9 cellular contexts compared by ENCODE assay signal in genomic region chr4:2942037-2942531, GRCh38. TPM values are rescaled to one million over a fixed set of nuclear protein-coding genes. Genes with fewer than 3 reads are reported as not detected.
DNase-seq lines count a peak whose midpoint lies in the region; ATAC-seq and TF ChIP-seq lines count a peak whose summit lies in the region.
"Had no signal": no experiment of that assay in that cellular context is flagged by ENCODE, and none has a peak within 500 bp of the region (broad histone marks: within the 10 kb centered on the region; RNA-seq: fewer than 3 reads in every experiment).

No MANE protein-coding gene starts in this region.

- TF ChIP-seq CTCF in AG04450 (IDR thresholded peaks at IDR 0.05; ENCODE audit: low read depth, low read length), result no peak
- TF ChIP-seq CTCF in H9 (conservative IDR thresholded peaks at IDR 0.05), result no peak
- TF ChIP-seq CTCF in tibial artery (IDR thresholded peaks at IDR 0.05), result no peak

- H3T11ph ChIP-seq in H9 (ENCODE audit: low read length), result no peak overlapping the region

- H3K27ac ChIP-seq in AG04450 (ENCODE audit: low read depth, low read length), result peak overlapping the region; percentile 21
- no peak overlapping the region for H3K27ac ChIP-seq in H9 (ENCODE audit: insufficient read length, low read depth, low read length)
- H3K27ac ChIP-seq in tibial artery, result no peak overlapping the region

- no peak overlapping the region for H2AK5ac ChIP-seq in H9 (ENCODE audit: insufficient read length, low read length)

- no peak overlapping the region for H2BK20ac ChIP-seq in H9 (ENCODE audit: low read depth, low read length, poor library complexity, severe bottlenecking)

- no peak overlapping the region for H2BK120ac ChIP-seq in H9 (ENCODE audit: low read depth, low read length, poor library complexity, severe bottlenecking)

- H3K4me1 ChIP-seq in H9 (ENCODE audit: insufficient read depth, low read length) (no peaks in the 10 kb centered on the region), mucosa of stomach (ENCODE audit: control insufficient read depth, insufficient read depth, low read length) (peaks cover 21% of the 10 kb centered on the region), tibial artery (peaks cover 0 to 5% (median 3%) of the 10 kb centered on the region in 4 donors)

- no peaks in the 10 kb centered on the region for H3K27me3 Mint-ChIP-seq in H9 (ENCODE audit: low read depth)
- H3K27me3 Mint-ChIP-seq in activated naive CD8-positive, alpha-beta T cell treated with anti-CD3 and anti-CD28 coated beads, Interleukin-2, amount 50 U/mL, for 24 hours, result no peaks in the 10 kb centered on the region

- no peak overlapping the region for H3K4me2 ChIP-seq in H9 (ENCODE audit: insufficient read depth, insufficient read length, low read length)

- H3K27ac Mint-ChIP-seq in H9, result peak overlapping the region in 2 of 3 experiments; percentile 20 to 74; a peak in 5 of 7 replicates
- peak overlapping the region; percentile 84 for H3K27ac Mint-ChIP-seq in activated naive CD8-positive, alpha-beta T cell treated with anti-CD3 and anti-CD28 coated beads, Interleukin-2, amount 50 U/mL, for 24 hours

- H3K23me2 ChIP-seq in H9 (ENCODE audit: insufficient read length, low read depth, low read length, poor library complexity, severe bottlenecking), result no peaks in the 10 kb centered on the region

- no peaks in the 10 kb centered on the region for H3K79me1 ChIP-seq in H9 (ENCODE audit: insufficient read depth, low read depth, low read length, poor library complexity, severe bottlenecking)

- peaks cover 8% of the 10 kb centered on the region; the same call in 1 of the 2 replicates for H3K9me3 ChIP-seq in AG04450 (ENCODE audit: control insufficient read depth, insufficient read depth, low read length)
- no peaks in the 10 kb centered on the region for H3K9me3 ChIP-seq in H9 (ENCODE audit: control insufficient read depth, low read depth, low read length)
- no peaks in the 10 kb centered on the region for H3K9me3 ChIP-seq in mucosa of stomach (ENCODE audit: control insufficient read depth, low read length)
- no peaks in the 10 kb centered on the region for H3K9me3 ChIP-seq in tibial artery

- no peak overlapping the region for H3K14ac ChIP-seq in H9 (ENCODE audit: insufficient read depth, low read length)

- no peaks in the 10 kb centered on the region for H3K79me2 ChIP-seq in H9 (ENCODE audit: insufficient read depth, low read length)

- H3K36me3 ChIP-seq in mucosa of stomach (ENCODE audit: control insufficient read depth, insufficient read depth, low read length) (peaks cover 17% of the 10 kb centered on the region), tibial artery (peaks cover 82 to 99% (median 98%) of the 10 kb centered on the region in 3 donors)

- H3K56ac ChIP-seq in H9 (ENCODE audit: insufficient read length, low read depth, low read length), result no peak overlapping the region

- H2BK15ac ChIP-seq in H9 (ENCODE audit: low read depth, low read length), result no peak overlapping the region

- no peak overlapping the region for H2AFZ ChIP-seq in H9 (ENCODE audit: low read length)

- CTCF ChIA-PET in AG04450 (lab: Charles Lee), result interaction anchor here (0.7 kb wide), 1 partner anchor 178 kb away, joined by 3 read pairs; no protein-coding TSS in a partner anchor

- H3K4me3 ChIP-seq in AG04450 (ENCODE audit: low read depth, low read length) (no peak overlapping the region), mucosa of stomach (ENCODE audit: low read length) (peak overlapping the region; percentile 16), tibial artery (no peak overlapping the region)

- no peak overlapping the region for H3K4me3 Mint-ChIP-seq in H9
- peak overlapping the region; percentile 29 for H3K4me3 Mint-ChIP-seq in activated naive CD8-positive, alpha-beta T cell treated with anti-CD3 and anti-CD28 coated beads, Interleukin-2, amount 50 U/mL, for 24 hours

- H2BK12ac ChIP-seq in H9 (ENCODE audit: insufficient read length, low read depth, low read length), result no peak overlapping the region

- intact Hi-C loops in tibial artery (cut with DNase I; ENCODE audit: low total_unique reads), result no loop called here

- H4K20me1 ChIP-seq in H9 (ENCODE audit: control insufficient read depth, insufficient read depth, insufficient read length), result no peaks in the 10 kb centered on the region

- H2BK5ac ChIP-seq in H9 (ENCODE audit: insufficient read length, low read length), result no peak overlapping the region

- H3K27me3 ChIP-seq in AG04450 (ENCODE audit: control insufficient read depth, insufficient read depth, low read length), result no peaks in the 10 kb centered on the region
- H3K27me3 ChIP-seq in H9 (ENCODE audit: insufficient read depth, low read length), result no peaks in the 10 kb centered on the region
- no peaks in the 10 kb centered on the region for H3K27me3 ChIP-seq in mucosa of stomach (ENCODE audit: control insufficient read depth, insufficient read depth, low read length)
- no peaks in the 10 kb centered on the region for H3K27me3 ChIP-seq in tibial artery

- H3K9me3 Mint-ChIP-seq in H9, result no peaks in the 10 kb centered on the region
- no peaks in the 10 kb centered on the region for H3K9me3 Mint-ChIP-seq in activated naive CD8-positive, alpha-beta T cell treated with anti-CD3 and anti-CD28 coated beads, Interleukin-2, amount 50 U/mL, for 24 hours

- no CpG with 5 or more reads among the region's 21 CpGs for WGBS in H9 (ENCODE audit: extremely low coverage, insufficient read length, low lambda C conversion rate)

- H4K8ac ChIP-seq in H9 (replicated peaks; ENCODE audit: insufficient read length, low read depth, low read length), result no peak overlapping the region

- POLR2A ChIA-PET in AG04450 (lab: Yijun Ruan, JAX), result no interaction called here

- no peak overlapping the region for H4K91ac ChIP-seq in H9 (ENCODE audit: insufficient read length, low read depth, low read length)

- H3K23ac ChIP-seq in H9 (ENCODE audit: insufficient read length, low read depth, low read length), result no peak overlapping the region

- DNase-seq in AG04450 (ENCODE audit: low read depth, low spot score) (no peak), H9 (no peak), tibial artery (no peak)
- no peak for DNase-seq in activated naive CD8-positive, alpha-beta T cell treated with anti-CD3 and anti-CD28 coated beads, Interleukin-2, amount 50 U/mL, for 24 hours
- DNase-seq: NCI-H446 had no signal

- peaks cover 8% of the 10 kb centered on the region in 2 experiments for H3K4me1 Mint-ChIP-seq in H9
- peaks cover 62% of the 10 kb centered on the region for H3K4me1 Mint-ChIP-seq in activated naive CD8-positive, alpha-beta T cell treated with anti-CD3 and anti-CD28 coated beads, Interleukin-2, amount 50 U/mL, for 24 hours

- H3K9ac ChIP-seq in H9 (ENCODE audit: extremely low read depth, insufficient read length, low read length) (no peak overlapping the region), mucosa of stomach (ENCODE audit: low read length) (peak overlapping the region; percentile 47)

- H3K4ac ChIP-seq in H9 (ENCODE audit: low read depth, low read length), result no peak overlapping the region

- peak; percentile 3 for ATAC-seq in activated naive CD8-positive, alpha-beta T cell treated with anti-CD3 and anti-CD28 coated beads, Interleukin-2, amount 50 U/mL, for 24 hours
- ATAC-seq in HG02970 (IDR thresholded peaks at IDR 0.05; ENCODE audit: low FRiP score, unreplicated experiment), result no peak
- no peak for ATAC-seq in GM19467 (IDR thresholded peaks at IDR 0.05; ENCODE audit: unreplicated experiment)
- no peak for ATAC-seq in HG02763 (IDR thresholded peaks at IDR 0.05; ENCODE audit: unreplicated experiment)

- no peak overlapping the region for H3K18ac ChIP-seq in H9 (ENCODE audit: insufficient read length, low read depth, low read length)

- peaks cover 62 to 97% (median 91%) of the 10 kb centered on the region in 3 experiments; a peak in 6 of 7 replicates for H3K36me3 Mint-ChIP-seq in H9 (ENCODE audit: insufficient read depth in 1 of 3, low read depth in 3 of 3)
- peaks cover 86% of the 10 kb centered on the region for H3K36me3 Mint-ChIP-seq in activated naive CD8-positive, alpha-beta T cell treated with anti-CD3 and anti-CD28 coated beads, Interleukin-2, amount 50 U/mL, for 24 hours (ENCODE audit: low read depth)

- H4K5ac ChIP-seq in H9 (ENCODE audit: insufficient read length, low read depth, low read length), result no peak overlapping the region

RNA-seq across cellular contexts. Expression of gene NOP14, which starts 21.1 kb away (rescaled TPM):
- polyA plus RNA-seq in AG04450 (2011; rRNA removed), result 11.2 and 11.5 TPM in 2 replicates
- polyA minus RNA-seq in AG04450 (2011; rRNA and poly(A)+ RNA removed), result 11.6 and 11.8 TPM in 2 replicates
- 50.1 and 50.3 TPM in 2 replicates for total RNA-seq in H9 (2021)

RNA-seq across cellular contexts. Expression of gene GRK4, which starts 21.3 kb away (rescaled TPM):
- polyA plus RNA-seq in AG04450 (2011; rRNA removed), result 3.7 TPM in 2 replicates
- polyA minus RNA-seq in AG04450 (2011; rRNA and poly(A)+ RNA removed), result 2.2 and 2.5 TPM in 2 replicates
- total RNA-seq in H9 (2021), result 4.3 and 4.8 TPM in 2 replicates
